1 cellular context compared by ENCODE assay signal in the genomic region with DNA sequence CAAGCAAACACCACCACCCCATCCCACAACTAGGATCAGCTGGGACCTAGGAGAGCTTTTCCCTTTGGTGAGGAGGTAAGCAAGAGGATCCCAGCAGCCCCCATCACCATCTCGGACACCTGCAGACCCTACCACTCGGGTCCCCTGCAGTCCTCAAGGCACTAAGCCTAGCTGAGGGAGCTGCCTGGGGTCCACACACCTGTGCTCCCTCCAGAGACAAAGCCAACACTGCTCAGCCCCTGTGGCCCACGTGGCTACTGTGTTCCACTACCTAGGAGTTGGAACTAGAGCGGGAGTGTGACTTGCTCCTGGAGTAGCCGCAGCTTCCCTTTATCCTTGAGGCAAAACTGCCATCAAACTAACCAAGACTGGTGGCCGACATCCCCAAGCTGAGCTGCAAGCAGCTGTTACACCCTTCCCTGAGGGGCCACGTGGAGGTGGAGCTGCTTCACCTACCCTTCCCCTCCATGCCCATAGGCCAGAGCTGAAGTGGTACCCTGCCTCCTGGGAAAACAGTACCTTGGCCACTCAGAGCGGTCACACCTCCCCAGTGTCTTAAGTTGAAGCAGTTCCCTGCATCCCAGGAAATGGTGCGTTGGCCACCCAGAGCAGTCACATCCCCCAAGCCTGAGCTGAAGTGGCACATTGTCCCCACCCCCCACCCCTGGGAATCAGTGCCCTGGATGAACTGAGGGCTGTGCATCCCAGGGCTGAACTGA.
TF ChIP-seq lines count a peak whose summit lies in the region.

No MANE protein-coding gene starts in this region.

TF ChIP-seq in HepG2, 621 proteins besides CTCF, POLR2A, EP300 and RAD21:
- no peak for TF ChIP-seq ZNF484 (CRISPR knock-in tag; IDR thresholded peaks at IDR 0.05; ENCODE audit: borderline replicate concordance, low read depth)
- no peak for TF ChIP-seq SMC3 (IDR thresholded peaks at IDR 0.05; ENCODE audit: low read length)
- TF ChIP-seq ZNF12 (CRISPR knock-in tag; IDR thresholded peaks at IDR 0.05) = no peak
- no peak for TF ChIP-seq ZNF740 (CRISPR knock-in tag; IDR thresholded peaks at IDR 0.05)
- no peak for TF ChIP-seq KAT7 (CRISPR knock-in tag; IDR thresholded peaks at IDR 0.05; ENCODE audit: borderline replicate concordance)
- TF ChIP-seq ZNF362 (CRISPR knock-in tag; IDR thresholded peaks at IDR 0.05; ENCODE audit: borderline replicate concordance) = no peak
- TF ChIP-seq NR2F1 (CRISPR knock-in tag; IDR thresholded peaks at IDR 0.05) = no peak
TF ChIP-seq in HepG2: peak in this region for 0.
